ENCODE assay signal across 1 cellular context in the genomic region with DNA sequence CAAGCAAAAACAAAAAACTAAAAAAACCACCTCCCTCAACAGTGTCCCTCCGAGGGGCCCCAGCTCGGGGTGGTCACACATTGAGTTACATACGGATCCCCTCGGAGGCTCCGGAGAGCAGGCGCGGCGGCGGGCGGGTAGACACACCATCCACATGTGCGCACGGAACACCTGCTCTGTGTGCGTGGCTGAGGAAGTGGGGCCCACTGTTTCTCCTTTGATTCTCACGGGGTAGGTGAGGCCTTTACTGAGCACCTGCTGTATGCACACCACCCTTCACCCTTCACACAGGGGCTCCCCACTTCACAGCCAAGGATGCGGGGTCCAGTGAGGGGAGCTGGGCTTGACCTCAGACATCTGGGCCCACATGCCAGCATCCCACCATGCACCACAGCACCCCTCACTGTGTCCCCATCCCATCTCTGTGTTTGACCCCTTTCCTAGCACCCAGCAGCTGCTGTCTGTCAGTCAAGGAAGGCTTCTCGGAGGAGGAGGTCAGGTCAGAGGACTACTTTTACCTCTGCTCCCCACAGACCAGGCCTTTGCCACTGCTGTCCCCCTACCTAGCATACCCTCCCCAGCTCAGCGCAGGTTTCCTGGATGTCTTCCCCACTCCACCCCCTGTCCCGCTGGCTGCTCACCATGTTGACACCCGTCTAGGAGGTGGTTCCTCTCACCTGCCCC.
TF ChIP-seq lines count a peak whose summit lies in the region.

No MANE protein-coding gene starts in this region.

TF ChIP-seq in IMR-90, 13 proteins besides CTCF, POLR2A, EP300 and RAD21 (continued from another document):
- TF ChIP-seq, protein P1, sequence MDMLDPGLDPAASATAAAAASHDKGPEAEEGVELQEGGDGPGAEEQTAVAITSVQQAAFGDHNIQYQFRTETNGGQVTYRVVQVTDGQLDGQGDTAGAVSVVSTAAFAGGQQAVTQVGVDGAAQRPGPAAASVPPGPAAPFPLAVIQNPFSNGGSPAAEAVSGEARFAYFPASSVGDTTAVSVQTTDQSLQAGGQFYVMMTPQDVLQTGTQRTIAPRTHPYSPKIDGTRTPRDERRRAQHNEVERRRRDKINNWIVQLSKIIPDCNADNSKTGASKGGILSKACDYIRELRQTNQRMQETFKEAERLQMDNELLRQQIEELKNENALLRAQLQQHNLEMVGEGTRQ (IDR thresholded peaks at IDR 0.05; ENCODE audit: low read depth, low read length) = no peak
- no peak for TF ChIP-seq RCOR1 (IDR thresholded peaks at IDR 0.05; ENCODE audit: insufficient replicate concordance, low read length)
- TF ChIP-seq FOS (IDR thresholded peaks at IDR 0.05; ENCODE audit: low read depth, low read length) = no peak
- TF ChIP-seq, protein P2, sequence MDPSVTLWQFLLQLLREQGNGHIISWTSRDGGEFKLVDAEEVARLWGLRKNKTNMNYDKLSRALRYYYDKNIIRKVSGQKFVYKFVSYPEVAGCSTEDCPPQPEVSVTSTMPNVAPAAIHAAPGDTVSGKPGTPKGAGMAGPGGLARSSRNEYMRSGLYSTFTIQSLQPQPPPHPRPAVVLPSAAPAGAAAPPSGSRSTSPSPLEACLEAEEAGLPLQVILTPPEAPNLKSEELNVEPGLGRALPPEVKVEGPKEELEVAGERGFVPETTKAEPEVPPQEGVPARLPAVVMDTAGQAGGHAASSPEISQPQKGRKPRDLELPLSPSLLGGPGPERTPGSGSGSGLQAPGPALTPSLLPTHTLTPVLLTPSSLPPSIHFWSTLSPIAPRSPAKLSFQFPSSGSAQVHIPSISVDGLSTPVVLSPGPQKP (IDR thresholded peaks at IDR 0.05; ENCODE audit: borderline replicate concordance, low read depth, low read length) = no peak
- TF ChIP-seq MXI1 (IDR thresholded peaks at IDR 0.05; ENCODE audit: borderline replicate concordance, low read depth, low read length) = no peak
- no peak for TF ChIP-seq MAFK (IDR thresholded peaks at IDR 0.05; ENCODE audit: low read depth, low read length)
